ENCODE assay signal across 8 cellular contexts in the genomic region with DNA sequence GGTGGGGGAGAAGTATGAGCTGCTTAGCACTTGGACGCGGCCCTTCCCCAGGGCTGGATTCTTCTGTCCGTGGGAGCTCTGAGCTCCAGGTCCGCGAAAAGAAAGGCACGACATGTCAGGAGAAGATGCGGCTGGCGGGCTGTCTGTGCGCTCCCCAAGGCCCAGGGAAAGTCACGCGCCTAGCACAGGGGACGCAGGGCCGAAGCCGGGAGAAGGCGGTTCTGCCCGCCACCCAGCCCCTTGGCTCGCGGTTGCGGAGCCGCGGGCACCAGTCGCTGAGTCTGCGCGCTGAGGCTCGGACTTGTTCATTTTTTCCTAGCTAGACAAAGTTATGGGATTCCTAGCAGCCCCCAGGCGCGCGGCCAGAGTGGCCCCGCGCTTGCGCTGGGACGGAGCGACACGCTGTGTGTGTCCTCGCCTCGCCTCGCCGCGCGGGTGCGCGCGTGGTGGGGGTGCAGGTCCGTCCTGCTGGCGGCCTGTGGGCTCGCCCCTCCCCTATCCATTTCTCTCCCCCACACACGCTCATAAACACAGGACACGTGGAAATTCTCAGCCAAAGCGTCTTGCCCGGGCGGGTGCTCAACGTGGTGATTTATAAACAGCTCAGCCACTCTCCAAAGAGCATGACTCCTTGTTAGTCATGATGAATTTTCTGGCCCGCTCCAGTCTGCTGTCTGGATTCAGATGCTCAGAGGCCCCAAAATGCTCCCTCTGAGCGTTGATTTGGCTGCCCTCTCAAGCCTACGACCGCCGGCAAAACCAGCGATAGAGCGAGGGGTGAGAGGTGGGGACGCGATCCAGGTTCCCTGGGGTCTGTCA. TPM values are rescaled to one million over a fixed set of nuclear protein-coding genes. Genes with fewer than 3 reads are reported as not detected.
DNase-seq lines count a peak whose midpoint lies in the region; ATAC-seq and TF ChIP-seq lines count a peak whose summit lies in the region.

No MANE protein-coding gene starts in this region.

- H3K27ac ChIP-seq in right cardiac atrium (ENCODE audit: low read length) = no peak overlapping the region

- H3K4me3 Mint-ChIP-seq in activated naive CD8-positive, alpha-beta T cell = peak overlapping the region; percentile 81

- peak overlapping the region; percentile 16 for H3K27ac Mint-ChIP-seq in activated naive CD8-positive, alpha-beta T cell

- no peaks in the 10 kb centered on the region for H3K36me3 Mint-ChIP-seq in activated naive CD8-positive, alpha-beta T cell

- H3K4me1 Mint-ChIP-seq in activated naive CD8-positive, alpha-beta T cell (ENCODE audit: low read depth) = peaks cover 50% of the 10 kb centered on the region

- intact Hi-C loops in right cardiac atrium (cut with DNase I) = no loop called here

- no peak for TF ChIP-seq CTCF in AG09309 (IDR thresholded peaks at IDR 0.05; ENCODE audit: control insufficient read depth, insufficient read depth, low read depth, low read length, missing control alignments)
- TF ChIP-seq CTCF in retinal pigment epithelial cell (conservative IDR thresholded peaks at IDR 0.05; ENCODE audit: low read depth, low read length) = no peak

- H3K9me3 ChIP-seq in right cardiac atrium (ENCODE audit: control insufficient read depth, low read length) = no peaks in the 10 kb centered on the region

- ATAC-seq in right cardiac atrium (peak in 1 of 2 donors; percentile 46), GM21619 (IDR thresholded peaks at IDR 0.05; ENCODE audit: unreplicated experiment) (no peak)

- H3K27me3 Mint-ChIP-seq in activated naive CD8-positive, alpha-beta T cell = peaks cover 48% of the 10 kb centered on the region

- WGBS in right cardiac atrium = 1% methylated on average over 61 of the region's 61 CpGs

- DNase-seq in AG09309 (ENCODE audit: low read depth) (no peak), GOT3 (lab: John Stamatoyannopoulos, UW) (peak; percentile 25), right cardiac atrium (no peak), retinal pigment epithelial cell (ENCODE audit: low read depth) (no peak), NCI-H1694 treated with DMSO at 0.1 percent for 48 hours (lab: John Stamatoyannopoulos, UW) (no peak)
- DNase-seq in effector CD8-positive, alpha-beta T cell (lab: John Stamatoyannopoulos, UW) = no peak

- no peaks in the 10 kb centered on the region for H3K9me3 Mint-ChIP-seq in activated naive CD8-positive, alpha-beta T cell (ENCODE audit: low read depth)

- peak overlapping the region; percentile 60 for H3K4me3 ChIP-seq in AG09309 (ENCODE audit: control insufficient read depth, low read depth, low read length)
- peak overlapping the region; percentile 79 for H3K4me3 ChIP-seq in right cardiac atrium (ENCODE audit: low read length)
- peak overlapping the region; percentile 46 for H3K4me3 ChIP-seq in retinal pigment epithelial cell (ENCODE audit: low read length)

- H3K27me3 ChIP-seq in right cardiac atrium (ENCODE audit: control insufficient read depth, insufficient read depth) = no peaks in the 10 kb centered on the region

- H3K4me1 ChIP-seq in right cardiac atrium (ENCODE audit: control insufficient read depth, insufficient read depth, low read length) = peaks cover 7% of the 10 kb centered on the region

RNA-seq across cellular contexts. Expression of a gene that starts 1.9 kb away (rescaled TPM):
- total RNA-seq in right cardiac atrium = not detected
- polyA plus RNA-seq in right cardiac atrium = 0.05 TPM
